13 cellular contexts compared by ENCODE assay signal in the genomic region with DNA sequence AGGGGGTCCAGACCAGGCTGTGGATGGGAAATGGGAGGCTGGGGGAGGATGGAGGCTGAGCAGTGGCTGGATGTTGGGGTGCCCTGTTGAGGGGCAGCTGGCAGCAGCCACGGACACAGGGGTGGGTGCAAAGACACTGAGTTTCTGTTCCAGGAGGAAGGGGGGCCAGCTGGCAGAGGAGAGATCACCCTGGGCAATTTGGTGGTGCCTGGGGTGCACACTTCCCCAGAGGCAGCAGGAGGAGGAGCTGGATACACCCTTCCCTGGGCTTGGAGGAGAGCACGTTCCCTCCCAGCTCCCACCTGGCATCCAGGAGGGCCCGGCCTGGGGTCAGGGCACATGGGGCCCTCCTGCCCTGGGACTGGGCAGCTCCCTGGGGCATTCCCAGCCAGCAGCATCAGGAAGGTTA. TPM values are rescaled to one million over a fixed set of nuclear protein-coding genes. Genes with fewer than 3 reads are reported as not detected.
DNase-seq lines count a peak whose midpoint lies in the region; ATAC-seq and TF ChIP-seq lines count a peak whose summit lies in the region.
"Had no signal": no experiment of that assay in that cellular context is flagged by ENCODE, and none has a peak within 500 bp of the region (broad histone marks: within the 10 kb centered on the region; RNA-seq: fewer than 3 reads in every experiment).

No MANE protein-coding gene starts in this region.

- peaks cover 25% of the 10 kb centered on the region for H4K20me1 ChIP-seq in GM23338 (replicated peaks; ENCODE audit: insufficient read depth)
- H4K20me1 ChIP-seq in OCI-LY7 (ENCODE audit: insufficient read depth, low read length), result peaks cover 9% of the 10 kb centered on the region; the same call in 1 of the 2 replicates

- CTCF ChIA-PET in OCI-LY7 (lab: Charles Lee; ENCODE audit: unreplicated experiment), result interaction anchor here (0.6 to 1.5 kb wide), 2 partner anchors 11 to 1370 kb away, joined by 3 to 5 read pairs; no protein-coding TSS in a partner anchor

- H3K4me1 ChIP-seq in GM23338 (ENCODE audit: insufficient read depth) (peaks cover 32% of the 10 kb centered on the region; the same call in 1 of the 2 replicates), OCI-LY7 (ENCODE audit: insufficient read depth, low read length, poor library complexity, severe bottlenecking) (peaks cover 38% of the 10 kb centered on the region), right atrium auricular region (peaks cover 0 to 58% of the 10 kb centered on the region in 2 donors)

- H3F3A ChIP-seq in GM23338 (replicated peaks; ENCODE audit: low read depth), result peaks cover 17% of the 10 kb centered on the region

- no peaks in the 10 kb centered on the region; the same call in 2 of the 3 replicates for H3K9me3 Mint-ChIP-seq in GM23338
- H3K9me3 Mint-ChIP-seq in effector memory CD8-positive, alpha-beta T cell, result no peaks in the 10 kb centered on the region

- H3K79me2 ChIP-seq in GM23338 (replicated peaks; ENCODE audit: insufficient read depth), result peaks cover 34% of the 10 kb centered on the region
- H3K79me2 ChIP-seq in OCI-LY7 (ENCODE audit: insufficient read depth, low read depth, low read length), result peaks cover 28% of the 10 kb centered on the region

- H3K27me3 Mint-ChIP-seq in GM23338 (ENCODE audit: insufficient read depth, low read depth, poor library complexity), result peaks cover 62% of the 10 kb centered on the region
- H3K27me3 Mint-ChIP-seq in effector memory CD8-positive, alpha-beta T cell, result peaks cover 22 to 28% of the 10 kb centered on the region in 2 donors

- H3K9me2 ChIP-seq in GM23338 (ENCODE audit: insufficient read depth) (no peaks in the 10 kb centered on the region), OCI-LY7 (ENCODE audit: insufficient read depth, low read length) (no peaks in the 10 kb centered on the region)

- peaks cover 52% of the 10 kb centered on the region for H3K27me3 ChIP-seq in GM23338 (ENCODE audit: insufficient read depth)
- H3K27me3 ChIP-seq in right atrium auricular region, result peaks cover 11 to 24% of the 10 kb centered on the region in 2 donors
- H3K27me3 ChIP-seq: testis had no signal

- H2AFZ ChIP-seq in GM23338, result no peak overlapping the region
- H2AFZ ChIP-seq in OCI-LY7 (ENCODE audit: low read length), result peak overlapping the region; percentile 93

- intact Hi-C loops in OCI-LY7 (cut with micrococcal nuclease; ENCODE audit: unreplicated experiment), result loop anchor here (2.0 to 5.0 kb wide), 2 partner anchors 106 to 139 kb away; no protein-coding TSS in a partner anchor

- BruUV-seq in OCI-LY7 (replicated peaks; lab: Mats Ljungman, UMichigan), result no TSS peak

- H3K4me2 ChIP-seq in GM23338 (peak overlapping the region; percentile 85; the same call in 1 of the 2 replicates), OCI-LY7 (ENCODE audit: low read length) (peak overlapping the region; percentile 42)

- H3K36me3 ChIP-seq in GM23338 (ENCODE audit: insufficient read depth) (peaks cover 20% of the 10 kb centered on the region), OCI-LY7 (ENCODE audit: insufficient read depth, low read length) (peaks cover 34% of the 10 kb centered on the region), right atrium auricular region (peaks cover 15% of the 10 kb centered on the region)

- H3K9me3 ChIP-seq in OCI-LY7 (ENCODE audit: low read length) (no peaks in the 10 kb centered on the region), right atrium auricular region (no peaks in the 10 kb centered on the region)
- H3K9me3 ChIP-seq: testis had no signal

- DNase-seq in GM23338 (ENCODE audit: low spot score), result no peak
- no peak for DNase-seq in OCI-LY7 (ENCODE audit: low spot score)
- no peak for DNase-seq in right atrium auricular region (ENCODE audit: low spot score)
- DNase-seq in effector memory CD8-positive, alpha-beta T cell, result no peak
- DNase-seq: activated T-cell treated with anti-CD3 and anti-CD28 coated beads, Interleukin-2, amount 50 U/mL, for 48 hours; COR-L47; MM.1S; RPMI8226; testis had no signal

- peaks cover 32% of the 10 kb centered on the region for H3K4me1 Mint-ChIP-seq in GM23338
- peaks cover 32 to 34% of the 10 kb centered on the region in 2 donors for H3K4me1 Mint-ChIP-seq in effector memory CD8-positive, alpha-beta T cell (ENCODE audit: low read depth in 2 of 2)

- POLR2A ChIA-PET in OCI-LY7 (lab: Charles Lee), result interaction anchor here (0.6 to 3.3 kb wide), 3 partner anchors 11 to 31 kb away, joined by 4 to 39 read pairs (median 7); no protein-coding TSS in a partner anchor

- TF ChIP-seq CTCF in GM23338 (conservative IDR thresholded peaks at IDR 0.05; ENCODE audit: low read depth in 2 of 2) (no peak), OCI-LY7 (conservative IDR thresholded peaks at IDR 0.05; ENCODE audit: low read length) (no peak), right atrium auricular region (IDR thresholded peaks at IDR 0.05) (no peak)

- H3K27ac ChIP-seq in GM23338 (ENCODE audit: low read depth) (no peak overlapping the region), OCI-LY7 (ENCODE audit: low read depth, low read length, poor library complexity, severe bottlenecking) (peak overlapping the region; percentile 37), right atrium auricular region (peak overlapping the region; percentile 86 to 95), skin epidermis (peak overlapping the region in 11 of 21 experiments; percentile 0 to 95 (median 18))

- no peak overlapping the region for H3K4me3 Mint-ChIP-seq in GM23338
- peak overlapping the region in 1 of 2 donors; percentile 85 for H3K4me3 Mint-ChIP-seq in effector memory CD8-positive, alpha-beta T cell

- no peak for ATAC-seq in GM23338
- no peak for ATAC-seq in HG03025 (IDR thresholded peaks at IDR 0.05; ENCODE audit: low FRiP score, unreplicated experiment)
- no peak for ATAC-seq in GM21390 (IDR thresholded peaks at IDR 0.05; ENCODE audit: unreplicated experiment)
- no peak for ATAC-seq in effector memory CD8-positive, alpha-beta T cell (replicated peaks)
- no peak for ATAC-seq in GM18502 (IDR thresholded peaks at IDR 0.05; ENCODE audit: poor library complexity, unreplicated experiment)

- peaks cover 26% of the 10 kb centered on the region for H3K36me3 Mint-ChIP-seq in GM23338 (ENCODE audit: low read depth)
- H3K36me3 Mint-ChIP-seq in effector memory CD8-positive, alpha-beta T cell (ENCODE audit: insufficient read depth), result peaks cover 44% of the 10 kb centered on the region

- H3K4me3 ChIP-seq in GM23338 (no peak overlapping the region), OCI-LY7 (ENCODE audit: low read depth, low read length, poor library complexity, severe bottlenecking) (no peak overlapping the region), right atrium auricular region (no peak overlapping the region), skin epidermis (no peak overlapping the region)

- no peak overlapping the region for H3K27ac Mint-ChIP-seq in GM23338
- no peak overlapping the region for H3K27ac Mint-ChIP-seq in effector memory CD8-positive, alpha-beta T cell

TF ChIP-seq in GM23338, 12 proteins besides CTCF, POLR2A, EP300 and RAD21 (continues in another document):
- TF ChIP-seq EZH2 (IDR thresholded peaks at IDR 0.05; ENCODE audit: low read depth, unreplicated experiment), result no peak
- no peak for TF ChIP-seq POLR2AphosphoS5 (IDR thresholded peaks at IDR 0.05; ENCODE audit: low read depth)

RNA-seq across cellular contexts. Expression of a gene that starts 42.8 kb away (rescaled TPM):
- total RNA-seq in GM23338 (2014; rRNA removed; shearing (Covaris generic)), result 0.58 and 0.97 TPM in 2 replicates
- polyA plus RNA-seq in GM23338 (2016; fragmentation: Nextera tagmentation; extraction: Ambion mirVana), result 0.86 and 1.1 TPM in 2 replicates
- total RNA-seq in OCI-LY7 (2014; rRNA removed; shearing (Covaris generic)), result 0.25 and 0.57 TPM in 2 replicates
- total RNA-seq in OCI-LY7 (2022) (0.21 and 0.28 TPM in 2 replicates), right atrium auricular region (1 to 10 TPM in 1 of 2 donors, under 1 TPM in 1; 0.98 to 2.3 TPM)
